2 cellular contexts compared by ENCODE assay signal in genomic region chr16:8590811-8591210, GRCh38.
TF ChIP-seq lines count a peak whose summit lies in the region.

No MANE protein-coding gene starts in this region.

TF ChIP-seq in GM23338, 12 proteins besides CTCF, POLR2A, EP300 and RAD21:
- no peak for TF ChIP-seq CREB1 (CRISPR knock-in tag; IDR thresholded peaks at IDR 0.05; ENCODE audit: low read depth)
- no peak for TF ChIP-seq ZNF114 (CRISPR knock-in tag; IDR thresholded peaks at IDR 0.05)
- TF ChIP-seq NANOG (IDR thresholded peaks at IDR 0.05; ENCODE audit: borderline replicate concordance): no peak
- TF ChIP-seq JUNB (IDR thresholded peaks at IDR 0.05; ENCODE audit: unreplicated experiment): no peak
- no peak for TF ChIP-seq REST (IDR thresholded peaks at IDR 0.05; ENCODE audit: unreplicated experiment)
- TF ChIP-seq EZH2phosphoT487 (IDR thresholded peaks at IDR 0.05; ENCODE audit: unreplicated experiment): no peak
- TF ChIP-seq ZNF331 (CRISPR knock-in tag; IDR thresholded peaks at IDR 0.05; ENCODE audit: low read depth): no peak
- TF ChIP-seq, protein P1, sequence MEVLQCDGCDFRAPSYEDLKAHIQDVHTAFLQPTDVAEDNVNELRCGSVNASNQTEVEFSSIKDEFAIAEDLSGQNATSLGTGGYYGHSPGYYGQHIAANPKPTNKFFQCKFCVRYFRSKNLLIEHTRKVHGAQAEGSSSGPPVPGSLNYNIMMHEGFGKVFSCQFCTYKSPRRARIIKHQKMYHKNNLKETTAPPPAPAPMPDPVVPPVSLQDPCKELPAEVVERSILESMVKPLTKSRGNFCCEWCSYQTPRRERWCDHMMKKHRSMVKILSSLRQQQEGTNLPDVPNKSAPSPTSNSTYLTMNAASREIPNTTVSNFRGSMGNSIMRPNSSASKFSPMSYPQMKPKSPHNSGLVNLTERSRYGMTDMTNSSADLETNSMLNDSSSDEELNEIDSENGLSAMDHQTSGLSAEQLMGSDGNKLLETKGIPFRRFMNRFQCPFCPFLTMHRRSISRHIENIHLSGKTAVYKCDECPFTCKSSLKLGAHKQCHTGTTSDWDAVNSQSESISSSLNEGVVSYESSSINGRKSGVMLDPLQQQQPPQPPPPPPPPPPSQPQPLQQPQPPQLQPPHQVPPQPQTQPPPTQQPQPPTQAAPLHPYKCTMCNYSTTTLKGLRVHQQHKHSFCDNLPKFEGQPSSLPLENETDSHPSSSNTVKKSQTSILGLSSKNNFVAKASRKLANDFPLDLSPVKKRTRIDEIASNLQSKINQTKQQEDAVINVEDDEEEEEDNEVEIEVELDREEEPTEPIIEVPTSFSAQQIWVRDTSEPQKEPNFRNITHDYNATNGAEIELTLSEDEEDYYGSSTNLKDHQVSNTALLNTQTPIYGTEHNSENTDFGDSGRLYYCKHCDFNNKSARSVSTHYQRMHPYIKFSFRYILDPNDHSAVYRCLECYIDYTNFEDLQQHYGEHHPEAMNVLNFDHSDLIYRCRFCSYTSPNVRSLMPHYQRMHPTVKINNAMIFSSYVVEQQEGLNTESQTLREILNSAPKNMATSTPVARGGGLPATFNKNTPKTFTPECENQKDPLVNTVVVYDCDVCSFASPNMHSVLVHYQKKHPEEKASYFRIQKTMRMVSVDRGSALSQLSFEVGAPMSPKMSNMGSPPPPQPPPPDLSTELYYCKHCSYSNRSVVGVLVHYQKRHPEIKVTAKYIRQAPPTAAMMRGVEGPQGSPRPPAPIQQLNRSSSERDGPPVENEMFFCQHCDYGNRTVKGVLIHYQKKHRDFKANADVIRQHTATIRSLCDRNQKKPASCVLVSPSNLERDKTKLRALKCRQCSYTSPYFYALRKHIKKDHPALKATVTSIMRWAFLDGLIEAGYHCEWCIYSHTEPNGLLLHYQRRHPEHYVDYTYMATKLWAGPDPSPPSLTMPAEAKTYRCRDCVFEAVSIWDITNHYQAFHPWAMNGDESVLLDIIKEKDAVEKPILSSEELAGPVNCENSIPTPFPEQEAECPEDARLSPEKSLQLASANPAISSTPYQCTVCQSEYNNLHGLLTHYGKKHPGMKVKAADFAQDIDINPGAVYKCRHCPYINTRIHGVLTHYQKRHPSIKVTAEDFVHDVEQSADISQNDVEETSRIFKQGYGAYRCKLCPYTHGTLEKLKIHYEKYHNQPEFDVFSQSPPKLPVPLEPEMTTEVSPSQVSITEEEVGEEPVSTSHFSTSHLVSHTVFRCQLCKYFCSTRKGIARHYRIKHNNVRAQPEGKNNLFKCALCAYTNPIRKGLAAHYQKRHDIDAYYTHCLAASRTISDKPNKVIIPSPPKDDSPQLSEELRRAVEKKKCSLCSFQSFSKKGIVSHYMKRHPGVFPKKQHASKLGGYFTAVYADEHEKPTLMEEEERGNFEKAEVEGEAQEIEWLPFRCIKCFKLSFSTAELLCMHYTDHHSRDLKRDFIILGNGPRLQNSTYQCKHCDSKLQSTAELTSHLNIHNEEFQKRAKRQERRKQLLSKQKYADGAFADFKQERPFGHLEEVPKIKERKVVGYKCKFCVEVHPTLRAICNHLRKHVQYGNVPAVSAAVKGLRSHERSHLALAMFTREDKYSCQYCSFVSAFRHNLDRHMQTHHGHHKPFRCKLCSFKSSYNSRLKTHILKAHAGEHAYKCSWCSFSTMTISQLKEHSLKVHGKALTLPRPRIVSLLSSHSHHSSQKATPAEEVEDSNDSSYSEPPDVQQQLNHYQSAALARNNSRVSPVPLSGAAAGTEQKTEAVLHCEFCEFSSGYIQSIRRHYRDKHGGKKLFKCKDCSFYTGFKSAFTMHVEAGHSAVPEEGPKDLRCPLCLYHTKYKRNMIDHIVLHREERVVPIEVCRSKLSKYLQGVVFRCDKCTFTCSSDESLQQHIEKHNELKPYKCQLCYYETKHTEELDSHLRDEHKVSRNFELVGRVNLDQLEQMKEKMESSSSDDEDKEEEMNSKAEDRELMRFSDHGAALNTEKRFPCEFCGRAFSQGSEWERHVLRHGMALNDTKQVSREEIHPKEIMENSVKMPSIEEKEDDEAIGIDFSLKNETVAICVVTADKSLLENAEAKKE (CRISPR knock-in tag; IDR thresholded peaks at IDR 0.05): no peak
- no peak for TF ChIP-seq EZH2 (IDR thresholded peaks at IDR 0.05; ENCODE audit: low read depth, unreplicated experiment)
- no peak for TF ChIP-seq POLR2AphosphoS5 (IDR thresholded peaks at IDR 0.05; ENCODE audit: low read depth)
- TF ChIP-seq, protein P2, sequence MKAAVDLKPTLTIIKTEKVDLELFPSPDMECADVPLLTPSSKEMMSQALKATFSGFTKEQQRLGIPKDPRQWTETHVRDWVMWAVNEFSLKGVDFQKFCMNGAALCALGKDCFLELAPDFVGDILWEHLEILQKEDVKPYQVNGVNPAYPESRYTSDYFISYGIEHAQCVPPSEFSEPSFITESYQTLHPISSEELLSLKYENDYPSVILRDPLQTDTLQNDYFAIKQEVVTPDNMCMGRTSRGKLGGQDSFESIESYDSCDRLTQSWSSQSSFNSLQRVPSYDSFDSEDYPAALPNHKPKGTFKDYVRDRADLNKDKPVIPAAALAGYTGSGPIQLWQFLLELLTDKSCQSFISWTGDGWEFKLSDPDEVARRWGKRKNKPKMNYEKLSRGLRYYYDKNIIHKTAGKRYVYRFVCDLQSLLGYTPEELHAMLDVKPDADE (IDR thresholded peaks at IDR 0.05): no peak
- TF ChIP-seq STAT1 (IDR thresholded peaks at IDR 0.05; ENCODE audit: unreplicated experiment): no peak

TF ChIP-seq in K562, 482 proteins besides CTCF, POLR2A, EP300 and RAD21:
- TF ChIP-seq EHMT2 (IDR thresholded peaks at IDR 0.05): peak; percentile 30; the same call in 1 of the 2 replicates
- TF ChIP-seq ZSCAN29 (IDR thresholded peaks at IDR 0.05): no peak
- no peak for TF ChIP-seq JUN (IDR thresholded peaks at IDR 0.05; ENCODE audit: borderline replicate concordance, low read depth, low read length)
- TF ChIP-seq JUN (CRISPR knock-in tag; IDR thresholded peaks at IDR 0.05; ENCODE audit: borderline replicate concordance): no peak
- no peak for TF ChIP-seq TBP (optimal IDR thresholded peaks at IDR 0.05; ENCODE audit: low read depth, low read length)
